13 cellular contexts compared by ENCODE assay signal in genomic region chr1:187744665-187745064, GRCh38.
A peak's percentile ranks its signal among the peaks of the same experiment; 100 is the strongest.
DNase-seq lines count a peak whose midpoint lies in the region; ATAC-seq and TF ChIP-seq lines count a peak whose summit lies in the region.
"Had no signal": no experiment of that assay in that cellular context is flagged by ENCODE, and none has a peak within 500 bp of the region (broad histone marks: within the 10 kb centered on the region; RNA-seq: fewer than 3 reads in every experiment).

No MANE protein-coding gene starts in this region.

- no peak for TF ChIP-seq CTCF in GM12865 (IDR thresholded peaks at IDR 0.05; ENCODE audit: insufficient read depth, low read depth, low read length, missing control alignments)

- intact Hi-C loops in Right ventricle myocardium superior (cut with DNase I): no loop called here

- H3K4me3 ChIP-seq in GM12865 (ENCODE audit: low read depth, low read length): no peak overlapping the region

- DNase-seq in GM12865 (ENCODE audit: low read depth) (peak; percentile 83), DMS114 treated with DMSO at 0.1 percent for 48 hours (lab: John Stamatoyannopoulos, UW; ENCODE audit: unreplicated experiment) (no peak), Right ventricle myocardium superior (no peak), dedifferentiated amniotic fluid mesenchymal stem cell (ENCODE audit: extremely low spot score) (no peak)
- DNase-seq: activated CD4-positive, CD25-positive, alpha-beta regulatory T cell treated with anti-CD3 and anti-CD28 coated beads, Interleukin-2, amount 50 U/mL, for 72 hours; activated gamma-delta T cell; HFFc6; Kasumi-1; NCI-H510A treated with DMSO at 0.1 percent for 48 hours had no signal

- peak; percentile 78 for ATAC-seq in GM19438 (IDR thresholded peaks at IDR 0.05; ENCODE audit: low read depth, unreplicated experiment)
- peak; percentile 84 for ATAC-seq in HG02763 (IDR thresholded peaks at IDR 0.05; ENCODE audit: unreplicated experiment)
- peak; percentile 97 for ATAC-seq in HG03520 (IDR thresholded peaks at IDR 0.05; ENCODE audit: unreplicated experiment)
- ATAC-seq in Right ventricle myocardium superior (ENCODE audit: poor library complexity): no peak
- no peak for ATAC-seq in GM21515 (IDR thresholded peaks at IDR 0.05; ENCODE audit: unreplicated experiment)

Comparison
In these comparisons a context has a peak if more than half of its experiments do, and no peak if none do; other contexts are left out.
1. ATAC-seq: peak in GM19438 (single experiment), HG02763 (single experiment) and HG03520 (single experiment); none in Right ventricle myocardium superior (single experiment) and GM21515 (single experiment).